ENCODE assay signal across 26 cellular contexts in genomic region chr2:16246911-16247310, GRCh38.
DNase-seq lines count a peak whose midpoint lies in the region; ATAC-seq, FAIRE-seq and TF ChIP-seq lines count a peak whose summit lies in the region.
"Had no signal": no experiment of that assay in that cellular context is flagged by ENCODE, and none has a peak within 500 bp of the region (broad histone marks: within the 10 kb centered on the region; RNA-seq: fewer than 3 reads in every experiment).

No MANE protein-coding gene starts in this region.

- DNase-seq in BE2C (peak; percentile 98), GM13976 (ENCODE audit: low spot score) (peak; percentile 1), endodermal cell (peak; percentile 44), neural progenitor cell (ENCODE audit: low spot score) (no peak), CD14-positive monocyte (ENCODE audit: low spot score) (no peak), kidney (no peak)
- no peak for DNase-seq in activated effector memory CD4-positive, alpha-beta T cell treated with anti-CD3 and anti-CD28 coated beads, Interleukin-2, amount 50 U/mL, for 16 hours
- DNase-seq: 8988T; ACHN; CD4-positive, alpha-beta memory T cell; CD4-positive, CD25-positive, alpha-beta regulatory T cell; CD8-positive, alpha-beta memory T cell; COR-L47; DMS153; DMS53; DMS79; DND-41; EL; GDM1 had no signal

- FAIRE-seq in kidney (lab: Jason Lieb, UNC): no peak
- FAIRE-seq: A204.1, GM12878, GM12892, GM19239 had no signal

- no peaks in the 10 kb centered on the region for H3K27me3 ChIP-seq in BE2C
- peaks cover 10% of the 10 kb centered on the region for H3K27me3 ChIP-seq in endodermal cell (ENCODE audit: control insufficient read depth, insufficient read depth, low read length, poor library complexity, severe bottlenecking)
- H3K27me3 ChIP-seq in neural progenitor cell: peaks cover 8% of the 10 kb centered on the region
- H3K27me3 ChIP-seq: BLaER1 treated with 17β-estradiol and CSF1 and Interleukin-3, amounts not matched to agents 10 nM and 100 nM had no signal

- no peak overlapping the region for H3K9ac ChIP-seq in endodermal cell (ENCODE audit: extremely low read depth, low read length, poor library complexity, severe bottlenecking)
- H3K9ac ChIP-seq in neural progenitor cell: no peak overlapping the region
- no peak overlapping the region for H3K9ac ChIP-seq in kidney (ENCODE audit: low read length in 2 of 2)
- H3K9ac ChIP-seq: BLaER1 treated with 17β-estradiol and CSF1 and Interleukin-3, amounts not matched to agents 10 nM and 100 nM had no signal

- H3K4me3 ChIP-seq in BE2C (ENCODE audit: low read depth, low read length) (no peak overlapping the region), endodermal cell (ENCODE audit: low read length) (no peak overlapping the region), neural progenitor cell (no peak overlapping the region), kidney (ENCODE audit: low read length in 2 of 2) (no peak overlapping the region)
- H3K4me3 ChIP-seq: BLaER1 treated with 17β-estradiol and CSF1 and Interleukin-3, amounts not matched to agents 10 nM and 100 nM; GM12878 had no signal

- peak overlapping the region; percentile 52 for H3K27ac Mint-ChIP-seq in endodermal cell
- no peak overlapping the region for H3K27ac Mint-ChIP-seq in neural progenitor cell
- H3K27ac Mint-ChIP-seq in CD14-positive monocyte: no peak overlapping the region
- H3K27ac Mint-ChIP-seq: CD4-positive, alpha-beta memory T cell; CD4-positive, CD25-positive, alpha-beta regulatory T cell; CD8-positive, alpha-beta memory T cell had no signal

- no peak overlapping the region for H3K4me2 ChIP-seq in neural progenitor cell
- H3K4me2 ChIP-seq: BLaER1 treated with 17β-estradiol and CSF1 and Interleukin-3, amounts not matched to agents 10 nM and 100 nM had no signal

- no peak for TF ChIP-seq CTCF in BE2C (IDR thresholded peaks at IDR 0.05; ENCODE audit: low read depth, low read length)
- TF ChIP-seq CTCF in GM13976 (IDR thresholded peaks at IDR 0.05; ENCODE audit: borderline replicate concordance, control extremely low read depth, extremely low read depth, insufficient read depth, missing control alignments): no peak
- no peak for TF ChIP-seq CTCF in endodermal cell (conservative IDR thresholded peaks at IDR 0.05)
- no peak for TF ChIP-seq CTCF in neural progenitor cell (IDR thresholded peaks at IDR 0.05)
- no peak for TF ChIP-seq CTCF in CD14-positive monocyte (IDR thresholded peaks at IDR 0.05)
- no peak for TF ChIP-seq CTCF in kidney (IDR thresholded peaks at IDR 0.05; ENCODE audit: borderline replicate concordance, extremely low read depth, insufficient read depth)

- H3K36me3 ChIP-seq in BE2C (no peaks in the 10 kb centered on the region), endodermal cell (ENCODE audit: control insufficient read depth, insufficient read depth, low read length) (no peaks in the 10 kb centered on the region), neural progenitor cell (no peaks in the 10 kb centered on the region), kidney (ENCODE audit: control insufficient read depth in 1 of 2, insufficient read depth in 2 of 2, low read length in 2 of 2) (no peaks in the 10 kb centered on the region)
- H3K36me3 ChIP-seq: BLaER1 treated with 17β-estradiol and CSF1 and Interleukin-3, amounts not matched to agents 10 nM and 100 nM had no signal

- peaks cover 4% of the 10 kb centered on the region; the same call in 1 of the 2 replicates for H3K9me3 ChIP-seq in BE2C
- H3K9me3 ChIP-seq in endodermal cell (ENCODE audit: control insufficient read depth, low read length): no peaks in the 10 kb centered on the region
- H3K9me3 ChIP-seq in neural progenitor cell (ENCODE audit: low read depth): no peaks in the 10 kb centered on the region
- no peaks in the 10 kb centered on the region for H3K9me3 ChIP-seq in kidney (ENCODE audit: control insufficient read depth in 1 of 2, low read length in 2 of 2)
- H3K9me3 ChIP-seq: BLaER1 treated with 17β-estradiol and CSF1 and Interleukin-3, amounts not matched to agents 10 nM and 100 nM had no signal

- no peaks in the 10 kb centered on the region for H4K20me1 ChIP-seq in neural progenitor cell (ENCODE audit: low read depth)
- H4K20me1 ChIP-seq: BLaER1 treated with 17β-estradiol and CSF1 and Interleukin-3, amounts not matched to agents 10 nM and 100 nM had no signal

- in situ Hi-C loops in GM13976 (cut with MboI; ENCODE audit: low sequenced_read_pairs, unreplicated experiment): no loop called here

- H3K4me3 Mint-ChIP-seq in endodermal cell (no peak overlapping the region), neural progenitor cell (peak overlapping the region; percentile 65), CD14-positive monocyte (no peak overlapping the region)
- H3K4me3 Mint-ChIP-seq: CD4-positive, alpha-beta memory T cell; CD4-positive, CD25-positive, alpha-beta regulatory T cell; CD8-positive, alpha-beta memory T cell had no signal

- no peaks in the 10 kb centered on the region for H3K79me2 ChIP-seq in neural progenitor cell (ENCODE audit: low read depth)

- intact Hi-C loops in CD14-positive monocyte (cut with micrococcal nuclease) (no loop called here), kidney (cut with DNase I) (no loop called here)

- H3K4me1 ChIP-seq in BE2C (peaks cover 14% of the 10 kb centered on the region), endodermal cell (ENCODE audit: control insufficient read depth, insufficient read depth, low read length) (no peaks in the 10 kb centered on the region), neural progenitor cell (peaks cover 17% of the 10 kb centered on the region), kidney (ENCODE audit: control insufficient read depth in 1 of 2, insufficient read depth in 1 of 2, low read depth in 1 of 2, low read length in 2 of 2) (no peaks in the 10 kb centered on the region)
- H3K4me1 ChIP-seq: BLaER1 treated with 17β-estradiol and CSF1 and Interleukin-3, amounts not matched to agents 10 nM and 100 nM had no signal

- 92 to 94% methylated on average over 7 of the region's 7 CpGs for WGBS in endodermal cell (ENCODE audit: insufficient coverage in 1 of 2, insufficient read length in 1 of 2), 2 experiments

- H3K9me3 Mint-ChIP-seq in endodermal cell: no peaks in the 10 kb centered on the region
- peaks cover 2% of the 10 kb centered on the region for H3K9me3 Mint-ChIP-seq in neural progenitor cell
- no peaks in the 10 kb centered on the region for H3K9me3 Mint-ChIP-seq in CD14-positive monocyte
- H3K9me3 Mint-ChIP-seq: CD8-positive, alpha-beta memory T cell had no signal

- H2AFZ ChIP-seq in neural progenitor cell (replicated peaks): no peak overlapping the region

- no peak for ATAC-seq in GM21367 (IDR thresholded peaks at IDR 0.05; ENCODE audit: unreplicated experiment)
- ATAC-seq: GM12878 had no signal

- H3F3A ChIP-seq in neural progenitor cell (ENCODE audit: low read depth): peaks cover 4% of the 10 kb centered on the region

- H3K27ac ChIP-seq in endodermal cell (ENCODE audit: low read depth, low read length): no peak overlapping the region
- H3K27ac ChIP-seq in neural progenitor cell: no peak overlapping the region
- no peak overlapping the region for H3K27ac ChIP-seq in kidney (ENCODE audit: low read depth in 2 of 2, low read length in 2 of 2)
- H3K27ac ChIP-seq: BLaER1 treated with 17β-estradiol and CSF1 and Interleukin-3, amounts not matched to agents 10 nM and 100 nM; C4-2B had no signal

- H3K4me1 Mint-ChIP-seq in endodermal cell (peaks cover 26% of the 10 kb centered on the region), neural progenitor cell (peaks cover 47% of the 10 kb centered on the region), CD14-positive monocyte (no peaks in the 10 kb centered on the region)
- H3K4me1 Mint-ChIP-seq: CD4-positive, alpha-beta memory T cell; CD4-positive, CD25-positive, alpha-beta regulatory T cell; CD8-positive, alpha-beta memory T cell had no signal

- no peaks in the 10 kb centered on the region for H3K36me3 Mint-ChIP-seq in endodermal cell (ENCODE audit: low read depth)
- no peaks in the 10 kb centered on the region for H3K36me3 Mint-ChIP-seq in neural progenitor cell
- no peaks in the 10 kb centered on the region for H3K36me3 Mint-ChIP-seq in CD14-positive monocyte
- H3K36me3 Mint-ChIP-seq: CD4-positive, alpha-beta memory T cell; CD4-positive, CD25-positive, alpha-beta regulatory T cell; CD8-positive, alpha-beta memory T cell had no signal

- H3K27me3 Mint-ChIP-seq in endodermal cell (ENCODE audit: insufficient read depth) (peaks cover 11% of the 10 kb centered on the region), neural progenitor cell (ENCODE audit: insufficient read depth, low read depth) (peaks cover 10% of the 10 kb centered on the region), CD14-positive monocyte (ENCODE audit: low read depth in 3 of 3) (peaks cover 0 to 5% (median 3%) of the 10 kb centered on the region in 3 donors)
- H3K27me3 Mint-ChIP-seq: CD4-positive, alpha-beta memory T cell; CD8-positive, alpha-beta memory T cell had no signal

Comparison
In these comparisons a context has a peak if more than half of its experiments do, and no peak if none do; other contexts are left out.
1. DNase-seq: peak in BE2C (single experiment), GM13976 (single experiment) and endodermal cell (single experiment); none in neural progenitor cell (single experiment), activated effector memory CD4-positive, alpha-beta T cell treated with anti-CD3 and anti-CD28 coated beads, Interleukin-2, amount 50 U/mL, for 16 hours (single experiment), CD14-positive monocyte (single experiment) and kidney (single experiment).